22 cellular contexts compared by ENCODE assay signal in genomic region chr5:30102185-30102584, GRCh38.
DNase-seq lines count a peak whose midpoint lies in the region; ATAC-seq, FAIRE-seq and TF ChIP-seq lines count a peak whose summit lies in the region.
"Had no signal": no experiment of that assay in that cellular context is flagged by ENCODE, and none has a peak within 500 bp of the region (broad histone marks: within the 10 kb centered on the region; RNA-seq: fewer than 3 reads in every experiment).

No MANE protein-coding gene starts in this region.

- H3K14ac ChIP-seq in IMR-90 (replicated peaks; ENCODE audit: low read depth, low read length) = no peak overlapping the region

- H4K5ac ChIP-seq in IMR-90 (ENCODE audit: low read depth, low read length) = no peak overlapping the region

- WGBS in IMR-90 (ENCODE audit: extremely low coverage in 2 of 2, insufficient read length in 1 of 2), 2 experiments = no CpG with 5 or more reads among the region's 2 CpGs

- H3K4me3 Mint-ChIP-seq in astrocyte (ENCODE audit: unreplicated experiment) = no peak overlapping the region
- peak overlapping the region; percentile 73 for H3K4me3 Mint-ChIP-seq in osteocyte (ENCODE audit: unreplicated experiment)
- H3K4me3 Mint-ChIP-seq: B cell; CD4-positive, alpha-beta T cell had no signal

- H2AK9ac ChIP-seq in IMR-90 (replicated peaks; ENCODE audit: low read depth, low read length, poor library complexity) = no peak overlapping the region

- H2BK120ac ChIP-seq in IMR-90 (ENCODE audit: low read depth, low read length) = no peak overlapping the region

- H3K9me3 Mint-ChIP-seq in astrocyte (ENCODE audit: unreplicated experiment) (no peaks in the 10 kb centered on the region), osteocyte (ENCODE audit: unreplicated experiment) (peaks cover 5% of the 10 kb centered on the region)

- H3K4me1 Mint-ChIP-seq in astrocyte (ENCODE audit: low read depth, unreplicated experiment) (no peaks in the 10 kb centered on the region), osteocyte (ENCODE audit: unreplicated experiment) (peaks cover 74% of the 10 kb centered on the region)
- H3K4me1 Mint-ChIP-seq: B cell had no signal

- in situ Hi-C loops in IMR-90 (cut with MboI; ENCODE audit: low sequenced_read_pairs) = no loop called here

- no peak for TF ChIP-seq CTCF in IMR-90 (conservative IDR thresholded peaks at IDR 0.05; ENCODE audit: low read depth, low read length)
- no peak for TF ChIP-seq CTCF in astrocyte (IDR thresholded peaks at IDR 0.05; ENCODE audit: insufficient read depth, low read depth, low read length)
- TF ChIP-seq CTCF in osteocyte (IDR thresholded peaks at IDR 0.05) = no peak
- TF ChIP-seq CTCF in foreskin fibroblast (IDR thresholded peaks at IDR 0.05; ENCODE audit: low read depth, low read length) = no peak

- no peaks in the 10 kb centered on the region for H3K4me1 ChIP-seq in IMR-90 (ENCODE audit: control insufficient read depth, insufficient read depth, low read length)
- H3K4me1 ChIP-seq in astrocyte (ENCODE audit: insufficient read depth, low read length) = peaks cover 14% of the 10 kb centered on the region

- H3K9me1 ChIP-seq in IMR-90 (ENCODE audit: insufficient read depth, low read length) = no peaks in the 10 kb centered on the region

- H2BK5ac ChIP-seq in IMR-90 (ENCODE audit: low read depth, low read length, poor library complexity, severe bottlenecking) = no peak overlapping the region

- no peaks in the 10 kb centered on the region for H3K27me3 Mint-ChIP-seq in astrocyte (ENCODE audit: low read depth, unreplicated experiment)
- no peaks in the 10 kb centered on the region for H3K27me3 Mint-ChIP-seq in osteocyte (ENCODE audit: unreplicated experiment)
- H3K27me3 Mint-ChIP-seq: B cell; CD4-positive, alpha-beta T cell had no signal

- no peaks in the 10 kb centered on the region for H3K27me3 ChIP-seq in IMR-90 (ENCODE audit: control insufficient read depth, insufficient read depth, low read length)
- H3K27me3 ChIP-seq in astrocyte (ENCODE audit: insufficient read depth, low read length) = no peaks in the 10 kb centered on the region

- no peaks in the 10 kb centered on the region for H3K36me3 Mint-ChIP-seq in astrocyte (ENCODE audit: low read depth, unreplicated experiment)
- H3K36me3 Mint-ChIP-seq in osteocyte (ENCODE audit: unreplicated experiment) = peaks cover 21% of the 10 kb centered on the region

- no peak overlapping the region for H4K8ac ChIP-seq in IMR-90 (ENCODE audit: low read depth in 2 of 2, low read length in 2 of 2)

- POLR2A ChIA-PET in IMR-90 (lab: Charles Lee; ENCODE audit: unreplicated experiment) = no interaction called here

- H3K9me3 ChIP-seq in IMR-90 (ENCODE audit: control insufficient read depth, insufficient read depth, low read length) (peaks cover 4% of the 10 kb centered on the region; the same call in 1 of the 2 replicates), astrocyte (ENCODE audit: insufficient read depth, low read depth, low read length) (no peaks in the 10 kb centered on the region)
- H3K9me3 ChIP-seq: HAP-1 had no signal

- H2AFZ ChIP-seq in IMR-90 (replicated peaks; ENCODE audit: low read length, poor library complexity) (no peak overlapping the region), astrocyte (ENCODE audit: low read depth, low read length) (no peak overlapping the region)

- no peak overlapping the region for H3K23ac ChIP-seq in IMR-90 (ENCODE audit: low read depth, low read length)

- TF ChIP-seq POLR2A in IMR-90 (IDR thresholded peaks at IDR 0.05; ENCODE audit: low read depth, low read length) = no peak

- no peak overlapping the region for H3K4ac ChIP-seq in IMR-90 (ENCODE audit: low read depth, low read length)

- intact Hi-C loops in IMR-90 (cut with micrococcal nuclease) = no loop called here

- no peak overlapping the region for H2BK15ac ChIP-seq in IMR-90 (ENCODE audit: low read depth, low read length)

- H3K56ac ChIP-seq in IMR-90 (ENCODE audit: extremely low read depth, insufficient read depth, low read length) = no peak overlapping the region

- H3K4me3 ChIP-seq in IMR-90 (ENCODE audit: insufficient read depth, low read depth, low read length) (no peak overlapping the region), astrocyte (ENCODE audit: insufficient read depth, low read depth, low read length) (no peak overlapping the region), foreskin fibroblast (ENCODE audit: low read depth in 1 of 2, low read length in 2 of 2) (no peak overlapping the region)
- H3K4me3 ChIP-seq: HAP-1 had no signal

- H2AK5ac ChIP-seq in IMR-90 (ENCODE audit: low read depth, low read length) = no peak overlapping the region

- no peak for TF ChIP-seq RAD21 in IMR-90 (IDR thresholded peaks at IDR 0.05; ENCODE audit: low read length)

- no peaks in the 10 kb centered on the region for H3K36me3 ChIP-seq in IMR-90 (ENCODE audit: control insufficient read depth, insufficient read depth, low read length)
- H3K36me3 ChIP-seq in astrocyte (ENCODE audit: insufficient read depth, low read length) = no peaks in the 10 kb centered on the region
- H3K36me3 ChIP-seq: HAP-1 had no signal

- CTCF ChIA-PET in IMR-90 (lab: Yijun Ruan, JAX) = no interaction called here

- H3K4me2 ChIP-seq in IMR-90 (ENCODE audit: low read depth, low read length) (no peak overlapping the region), astrocyte (ENCODE audit: low read length) (no peak overlapping the region)

- H3K79me1 ChIP-seq in IMR-90 (ENCODE audit: low read depth in 1 of 2, low read length in 2 of 2) = no peaks in the 10 kb centered on the region

- no peaks in the 10 kb centered on the region for H4K20me1 ChIP-seq in IMR-90 (ENCODE audit: insufficient read depth, low read length)
- no peaks in the 10 kb centered on the region for H4K20me1 ChIP-seq in astrocyte (ENCODE audit: insufficient read depth, low read length)

- no peak for FAIRE-seq in astrocyte (lab: Jason Lieb, UNC)
- FAIRE-seq: G401.6, GM12891, GM19239 had no signal

- H3K27ac ChIP-seq in IMR-90 (ENCODE audit: insufficient read depth, low read length) = no peak overlapping the region
- peak overlapping the region; percentile 81 for H3K27ac ChIP-seq in astrocyte (ENCODE audit: low read depth, low read length)
- H3K27ac ChIP-seq: 22Rv1 had no signal

- no peak overlapping the region for H4K91ac ChIP-seq in IMR-90 (ENCODE audit: insufficient read depth, low read depth, low read length)

- peaks cover 4% of the 10 kb centered on the region for H3K79me2 ChIP-seq in astrocyte (ENCODE audit: insufficient read depth, low read length)

- dilution Hi-C loops in IMR-90 (cut with HindIII; ENCODE audit: low sequenced_read_pairs, unreplicated experiment) = no loop called here

- no TSS peak for BruUV-seq in IMR-90 (replicated peaks; lab: Mats Ljungman, UMichigan)

- ATAC-seq in IMR-90 (ENCODE audit: low read depth) (no peak), GM18868 (IDR thresholded peaks at IDR 0.05; ENCODE audit: unreplicated experiment) (no peak)

- H3K18ac ChIP-seq in IMR-90 (ENCODE audit: low read depth, low read length) = no peak overlapping the region

- H2BK20ac ChIP-seq in IMR-90 (ENCODE audit: low read depth, low read length) = no peak overlapping the region

- H3K27ac Mint-ChIP-seq in astrocyte (ENCODE audit: unreplicated experiment) = no peak overlapping the region
- peak overlapping the region; percentile 99 for H3K27ac Mint-ChIP-seq in osteocyte (ENCODE audit: unreplicated experiment)
- H3K27ac Mint-ChIP-seq: B cell; CD4-positive, alpha-beta T cell had no signal

- no peak overlapping the region for H3K9ac ChIP-seq in IMR-90 (ENCODE audit: low read depth, low read length)
- no peak overlapping the region for H3K9ac ChIP-seq in astrocyte (ENCODE audit: low read length)

- peak; percentile 15 for DNase-seq in DMS53 (lab: John Stamatoyannopoulos, UW)
- no peak for DNase-seq in DMS53 treated with DMSO at 0.1 percent for 48 hours (lab: John Stamatoyannopoulos, UW; ENCODE audit: unreplicated experiment)
- no peak for DNase-seq in IMR-90
- DNase-seq in astrocyte (ENCODE audit: low read depth) = no peak
- no peak for DNase-seq in osteocyte (ENCODE audit: extremely low spot score, unreplicated experiment)
- no peak for DNase-seq in kidney tubule cell (ENCODE audit: low spot score)
- no peak for DNase-seq in foreskin fibroblast
- DNase-seq: C1 segment of cervical spinal cord; Calu3; CD4-positive, alpha-beta T cell; DMS 273 treated with DMSO at 0.1 percent for 48 hours; DMS79 treated with DMSO at 0.1 percent for 48 hours; EL; GOT3; KG1 had no signal

TF ChIP-seq in IMR-90, 13 proteins besides CTCF, POLR2A, EP300 and RAD21:
- TF ChIP-seq MAFK (IDR thresholded peaks at IDR 0.05; ENCODE audit: low read depth, low read length) (peak; percentile 91), SMC3 (IDR thresholded peaks at IDR 0.05; ENCODE audit: low read depth, low read length) (no peak)
TF ChIP-seq in IMR-90: peak in this region for 1.
